ENCODE assay signal across 3 cellular contexts in genomic region chr11:65325435-65325834, GRCh38.
TF ChIP-seq lines count a peak whose summit lies in the region.

No MANE protein-coding gene starts in this region.

TF ChIP-seq in HCT116, 20 proteins besides CTCF, POLR2A, EP300 and RAD21:
- no peak for TF ChIP-seq SIN3A (IDR thresholded peaks at IDR 0.05; ENCODE audit: low read depth)
- TF ChIP-seq ELF1 (IDR thresholded peaks at IDR 0.05; ENCODE audit: borderline replicate concordance, low read depth): no peak
- TF ChIP-seq SP1 (IDR thresholded peaks at IDR 0.05; ENCODE audit: low read depth): no peak
- no peak for TF ChIP-seq JUND (IDR thresholded peaks at IDR 0.05)
- TF ChIP-seq YY1 (IDR thresholded peaks at IDR 0.05; ENCODE audit: extremely low read depth, insufficient replicate concordance, low read depth, low read length): no peak
- TF ChIP-seq EZH2phosphoT487 (IDR thresholded peaks at IDR 0.05; ENCODE audit: borderline replicate concordance): no peak
- no peak for TF ChIP-seq EGR1 (IDR thresholded peaks at IDR 0.05; ENCODE audit: low read depth)
- no peak for TF ChIP-seq ATF3 (IDR thresholded peaks at IDR 0.05)
- TF ChIP-seq MAX (IDR thresholded peaks at IDR 0.05): no peak
- TF ChIP-seq TCF7L2 (IDR thresholded peaks at IDR 0.05; ENCODE audit: borderline replicate concordance, extremely low read depth, insufficient read depth, insufficient read length): no peak
- no peak for TF ChIP-seq CEBPB (IDR thresholded peaks at IDR 0.05; ENCODE audit: low read depth)
- no peak for TF ChIP-seq EZH2 (IDR thresholded peaks at IDR 0.05)
- TF ChIP-seq REST (IDR thresholded peaks at IDR 0.05; ENCODE audit: low read depth): no peak
- no peak for TF ChIP-seq CBX3 (IDR thresholded peaks at IDR 0.05; ENCODE audit: low read depth)
- no peak for TF ChIP-seq POLR2AphosphoS5 (IDR thresholded peaks at IDR 0.05; ENCODE audit: low read depth, low read length)
- TF ChIP-seq SRF (IDR thresholded peaks at IDR 0.05; ENCODE audit: low read depth): no peak
- TF ChIP-seq ZBTB33 (IDR thresholded peaks at IDR 0.05; ENCODE audit: extremely low read depth, insufficient replicate concordance, low read length): no peak

TF ChIP-seq in IMR-90, 13 proteins besides CTCF, POLR2A, EP300 and RAD21:
- TF ChIP-seq RFX5 (IDR thresholded peaks at IDR 0.05; ENCODE audit: low read depth, low read length): no peak
- TF ChIP-seq FOS (IDR thresholded peaks at IDR 0.05; ENCODE audit: low read depth, low read length): no peak
- TF ChIP-seq MAFK (IDR thresholded peaks at IDR 0.05; ENCODE audit: low read depth, low read length): no peak
- no peak for TF ChIP-seq CHD1 (IDR thresholded peaks at IDR 0.05; ENCODE audit: low read depth, low read length)
- TF ChIP-seq MXI1 (IDR thresholded peaks at IDR 0.05; ENCODE audit: borderline replicate concordance, low read depth, low read length): no peak
- no peak for TF ChIP-seq RCOR1 (IDR thresholded peaks at IDR 0.05; ENCODE audit: insufficient replicate concordance, low read length)
- TF ChIP-seq MAZ (IDR thresholded peaks at IDR 0.05; ENCODE audit: borderline replicate concordance, low read depth, low read length): no peak
- no peak for TF ChIP-seq USF2 (IDR thresholded peaks at IDR 0.05; ENCODE audit: low read depth, low read length)
- TF ChIP-seq SMC3 (IDR thresholded peaks at IDR 0.05; ENCODE audit: low read depth, low read length): no peak
- no peak for TF ChIP-seq NFE2L2 (IDR thresholded peaks at IDR 0.05; ENCODE audit: low read depth, low read length)
- TF ChIP-seq BHLHE40 (IDR thresholded peaks at IDR 0.05; ENCODE audit: low read depth, low read length): no peak
- no peak for TF ChIP-seq ELK1 (IDR thresholded peaks at IDR 0.05; ENCODE audit: borderline replicate concordance, low read depth, low read length)
- TF ChIP-seq CEBPB (IDR thresholded peaks at IDR 0.05; ENCODE audit: low read depth, low read length): no peak

TF ChIP-seq in endothelial cell of umbilical vein, 7 proteins besides CTCF, POLR2A, EP300 and RAD21:
- no peak for TF ChIP-seq EZH2 (IDR thresholded peaks at IDR 0.05; ENCODE audit: borderline replicate concordance, low read depth, low read length, severe bottlenecking)
- no peak for TF ChIP-seq MYC (IDR thresholded peaks at IDR 0.05; ENCODE audit: low read depth, low read length)
- TF ChIP-seq GATA2 (IDR thresholded peaks at IDR 0.05; ENCODE audit: insufficient read depth, insufficient read length, low read depth, low read length): no peak
- TF ChIP-seq JUN (IDR thresholded peaks at IDR 0.05; ENCODE audit: borderline replicate concordance, insufficient read depth, insufficient read length, low read depth): no peak
- no peak for TF ChIP-seq MAX (IDR thresholded peaks at IDR 0.05; ENCODE audit: insufficient read depth, insufficient read length)
- no peak for TF ChIP-seq POLR2AphosphoS5 (IDR thresholded peaks at IDR 0.05; ENCODE audit: insufficient read depth, low read depth, low read length)
- no peak for TF ChIP-seq FOS (IDR thresholded peaks at IDR 0.05; ENCODE audit: borderline replicate concordance, insufficient read depth, low read length)
